19 cellular contexts compared by ENCODE assay signal in the genomic region with DNA sequence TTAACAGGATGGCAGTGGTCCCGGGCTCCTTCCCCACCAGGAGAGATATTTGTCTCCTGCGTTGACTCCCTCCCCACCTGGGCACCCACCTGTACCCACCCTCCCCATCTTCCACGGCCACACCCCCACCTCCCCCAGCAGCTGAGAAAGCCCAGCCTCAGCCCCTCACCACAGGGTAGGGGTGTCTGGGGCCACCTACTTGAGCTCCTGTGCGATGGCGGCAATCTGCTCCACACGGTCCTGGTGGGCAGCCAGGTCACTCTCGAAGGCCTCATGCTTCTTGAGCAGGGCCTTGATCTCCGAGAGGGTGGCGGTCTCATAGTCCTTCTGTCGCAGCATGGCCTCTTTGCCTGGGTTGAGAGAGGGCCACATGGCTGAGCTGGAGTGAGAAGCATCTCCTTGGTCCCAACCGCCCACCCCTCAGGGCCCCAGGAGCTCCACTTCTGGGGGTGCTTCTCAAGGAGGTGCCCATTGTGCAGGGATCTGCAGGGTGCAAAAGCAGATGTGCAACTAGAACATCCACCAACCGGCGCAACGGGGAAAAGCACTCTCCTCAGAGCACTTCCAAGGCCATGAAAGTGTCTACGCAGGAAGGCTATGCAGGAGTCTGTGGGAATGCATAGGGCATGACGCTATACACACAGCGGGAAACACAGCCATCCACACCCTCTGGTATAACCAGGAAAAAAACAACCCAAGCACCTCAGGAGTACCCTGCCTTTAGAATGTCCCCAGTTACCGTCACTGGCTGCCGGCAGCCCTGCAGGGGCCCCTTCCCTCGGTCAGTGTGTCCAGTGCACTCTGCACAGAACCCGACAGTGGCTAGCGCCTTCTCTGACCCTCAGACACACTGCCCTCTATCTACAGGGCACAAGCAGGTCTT.
DNase-seq lines count a peak whose midpoint lies in the region; ATAC-seq and TF ChIP-seq lines count a peak whose summit lies in the region.
"Had no signal": no experiment of that assay in that cellular context is flagged by ENCODE, and none has a peak within 500 bp of the region (broad histone marks: within the 10 kb centered on the region; RNA-seq: fewer than 3 reads in every experiment).

No MANE protein-coding gene starts in this region.

- TF ChIP-seq CTCF in PC-3 (conservative IDR thresholded peaks at IDR 0.05; ENCODE audit: low read depth, low read length) (no peak), mammary epithelial cell (conservative IDR thresholded peaks at IDR 0.05 in 1 of 2, IDR thresholded peaks at IDR 0.05 in 1 of 2; ENCODE audit: extremely low read depth in 1 of 2, insufficient read depth in 1 of 2, low read depth in 1 of 2, low read length in 2 of 2) (no peak), right lobe of liver (IDR thresholded peaks at IDR 0.05) (no peak), transverse colon (IDR thresholded peaks at IDR 0.05) (no peak)

- H3F3A ChIP-seq in PC-3 (ENCODE audit: low read length, unreplicated experiment), result peaks cover 9% of the 10 kb centered on the region

- WGBS in mammary epithelial cell (ENCODE audit: low coverage, missing lambda C conversion rate), result 98% methylated on average over 13 of the region's 22 CpGs
- 92% methylated on average over 5 of the region's 22 CpGs for WGBS in right lobe of liver (ENCODE audit: insufficient coverage, low coverage, low lambda C conversion rate, missing lambda C conversion rate)
- 92 to 100% methylated on average over 2 to 22 of the region's 22 CpGs for WGBS in transverse colon (ENCODE audit: low coverage in 1 of 2), 2 donors

- POLR2A ChIA-PET in PC-3 (lab: Charles Lee; ENCODE audit: unreplicated experiment), result interaction anchor here (0.5 kb wide), 2 partner anchors 92 to 93 kb away, joined by 4 to 27 read pairs; a partner anchor contains a TSS

- CTCF ChIA-PET in PC-3 (lab: Charles Lee), result interaction anchor here (0.6 kb wide), 1 partner anchor 841 kb away, joined by 12 read pairs; no protein-coding TSS in a partner anchor
- CTCF ChIA-PET in mammary epithelial cell (lab: Charles Lee; ENCODE audit: low non-redundant PET), result no interaction called here

- no peak for ATAC-seq in PC-3
- ATAC-seq in right lobe of liver, result no peak
- ATAC-seq in HG03439 (IDR thresholded peaks at IDR 0.05; ENCODE audit: unreplicated experiment), result no peak
- ATAC-seq in HG03175 (IDR thresholded peaks at IDR 0.05; ENCODE audit: unreplicated experiment), result no peak
- ATAC-seq: natural killer cell treated with Interleukin-12 subunit alpha and Interleukin-12 subunit beta and Interleukin-15 and Interleukin-18, amount 100 ng/mL, for 72 hours had no signal

- H3K27ac ChIP-seq in PC-3 (ENCODE audit: low read length) (peak overlapping the region; percentile 94), mammary epithelial cell (ENCODE audit: insufficient read depth, low read depth, low read length) (no peak overlapping the region), right lobe of liver (peak overlapping the region; percentile 65 to 77 (median 76)), transverse colon (peak overlapping the region; percentile 24 to 72 (median 51))
- H3K27ac ChIP-seq: BLaER1 treated with 17β-estradiol and CSF1 and Interleukin-3, amounts not matched to agents 10 nM and 100 nM; hepatocyte; SJSA1; spleen; thyroid gland had no signal

- dilution Hi-C loops in mammary epithelial cell (cut with HindIII; ENCODE audit: low sequenced_read_pairs), result no loop called here

- H3K36me3 ChIP-seq in PC-3 (ENCODE audit: low read depth, low read length), result peaks cover 79% of the 10 kb centered on the region
- peaks cover 56% of the 10 kb centered on the region for H3K36me3 ChIP-seq in mammary epithelial cell (ENCODE audit: insufficient read depth, low read length)
- H3K36me3 ChIP-seq in right lobe of liver, result peaks cover 14 to 59% (median 39%) of the 10 kb centered on the region in 4 donors
- H3K36me3 ChIP-seq in transverse colon, result peaks cover 0 to 64% (median 22%) of the 10 kb centered on the region in 4 donors

- no peaks in the 10 kb centered on the region for H3K9me2 ChIP-seq in PC-3 (replicated peaks; ENCODE audit: low read length)

- H3K4me2 ChIP-seq in PC-3 (ENCODE audit: low read length), result peak overlapping the region; percentile 57
- H3K4me2 ChIP-seq in mammary epithelial cell (ENCODE audit: insufficient read depth, low read depth, low read length), result peak overlapping the region; percentile 3
- H3K4me2 ChIP-seq: BLaER1 treated with 17β-estradiol and CSF1 and Interleukin-3, amounts not matched to agents 10 nM and 100 nM; hepatocyte had no signal

- intact Hi-C loops in PC-3 (cut with micrococcal nuclease), result no loop called here
- intact Hi-C loops in mammary epithelial cell (cut with micrococcal nuclease), result no loop called here
- intact Hi-C loops in right lobe of liver (cut with DNase I), result no loop called here
- intact Hi-C loops in transverse colon (cut with DNase I; ENCODE audit: low total_unique reads), result no loop called here

- no peaks in the 10 kb centered on the region for H3K79me2 ChIP-seq in PC-3 (ENCODE audit: low read length)
- H3K79me2 ChIP-seq in mammary epithelial cell (ENCODE audit: insufficient read depth, low read length), result peaks cover 78% of the 10 kb centered on the region
- H3K79me2 ChIP-seq: hepatocyte had no signal

- in situ Hi-C loops in mammary epithelial cell (cut with MboI; ENCODE audit: low sequenced_read_pairs in 2 of 2) (no loop called here), transverse colon (cut with MboI; ENCODE audit: low pct_ligation_motif_present in 1 of 4, low pct_unique_long_range_greater_than_20kb in 1 of 4, low sequenced_read_pairs in 3 of 4) (no loop called here)

- no peak for TF ChIP-seq EP300 in transverse colon (IDR thresholded peaks at IDR 0.05; ENCODE audit: low read depth)

- BruUV-seq in PC-3 (replicated peaks; lab: Mats Ljungman, UMichigan) (no TSS peak), mammary epithelial cell (replicated peaks; lab: Mats Ljungman, UMichigan) (no TSS peak)

- H4K20me1 ChIP-seq in PC-3 (ENCODE audit: low read length) (0 out of 2 replicates have a peak, but pooled peaks cover 3% of the 10 kb centered on the region), mammary epithelial cell (ENCODE audit: insufficient read depth, low read length) (no peaks in the 10 kb centered on the region)

- no peak for DNase-seq in PC-3
- no peak for DNase-seq in mammary epithelial cell
- DNase-seq in right lobe of liver, result no peak
- no peak for DNase-seq in transverse colon
- no peak for DNase-seq in stimulated activated CD4-positive, alpha-beta T cell treated with anti-CD3 and anti-CD28 coated beads, Interleukin-2, amount 100 ng/mL, for 48 hours
- DNase-seq: activated CD4-positive, alpha-beta T cell treated with anti-CD3 and anti-CD28 coated beads, Interleukin-2, amount 50 U/mL, for 48 hours; activated naive CD4-positive, alpha-beta T cell treated with Interleukin-2 at 50 U/mL for 16 hours; anterior cingulate cortex; foreskin fibroblast; NCI-H1417 treated with DMSO at 0.1 percent for 48 hours; spleen; stimulated activated CD8-positive, alpha-beta memory T cell treated with anti-CD3 and anti-CD28 coated beads, Interleukin-4, amount 100 ng/mL, for 48 hours; thyroid gland had no signal

- H3K4me1 ChIP-seq in PC-3 (ENCODE audit: insufficient read depth, low read length) (peaks cover 25% of the 10 kb centered on the region), mammary epithelial cell (ENCODE audit: insufficient read depth, low read length) (peaks cover 49% of the 10 kb centered on the region), right lobe of liver (peaks cover 0 to 15% (median 6%) of the 10 kb centered on the region in 4 donors), transverse colon (peaks cover 4 to 11% (median 8%) of the 10 kb centered on the region in 4 donors)
- H3K4me1 ChIP-seq: BLaER1 treated with 17β-estradiol and CSF1 and Interleukin-3, amounts not matched to agents 10 nM and 100 nM; SJSA1; spleen; thyroid gland had no signal

- H2AFZ ChIP-seq in PC-3 (ENCODE audit: low read length) (no peak overlapping the region), mammary epithelial cell (ENCODE audit: low read depth, low read length) (no peak overlapping the region)
- H2AFZ ChIP-seq: hepatocyte had no signal

- H3K27me3 ChIP-seq in PC-3 (ENCODE audit: low read length) (no peaks in the 10 kb centered on the region), mammary epithelial cell (ENCODE audit: insufficient read depth, low read length) (no peaks in the 10 kb centered on the region), right lobe of liver (no peaks in the 10 kb centered on the region), transverse colon (no peaks in the 10 kb centered on the region)
- H3K27me3 ChIP-seq: BLaER1 treated with 17β-estradiol and CSF1 and Interleukin-3, amounts not matched to agents 10 nM and 100 nM; hepatocyte; SJSA1; spleen; thyroid gland had no signal

- no peak for TF ChIP-seq POLR2A in right lobe of liver (IDR thresholded peaks at IDR 0.05)
- TF ChIP-seq POLR2A in transverse colon (IDR thresholded peaks at IDR 0.05), result no peak

- H3K9ac ChIP-seq in PC-3 (ENCODE audit: low read length) (peak overlapping the region; percentile 54), mammary epithelial cell (ENCODE audit: insufficient read depth, low read length) (no peak overlapping the region)
- H3K9ac ChIP-seq: BLaER1 treated with 17β-estradiol and CSF1 and Interleukin-3, amounts not matched to agents 10 nM and 100 nM had no signal

- H3K4me3 ChIP-seq in PC-3 (ENCODE audit: low read length) (no peak overlapping the region), mammary epithelial cell (replicated peaks in 1 of 3; ENCODE audit: insufficient read depth in 1 of 3, low read depth in 2 of 3, low read length in 3 of 3) (no peak overlapping the region), right lobe of liver (no peak overlapping the region), transverse colon (no peak overlapping the region)
- H3K4me3 ChIP-seq: BLaER1 treated with 17β-estradiol and CSF1 and Interleukin-3, amounts not matched to agents 10 nM and 100 nM; hepatocyte; SJSA1; spleen; thyroid gland had no signal

- no peaks in the 10 kb centered on the region for H3K9me3 ChIP-seq in PC-3 (ENCODE audit: low read length)
- no peaks in the 10 kb centered on the region for H3K9me3 ChIP-seq in mammary epithelial cell (replicated peaks; ENCODE audit: insufficient read depth, low read length)
- H3K9me3 ChIP-seq in right lobe of liver, result no peaks in the 10 kb centered on the region
- H3K9me3 ChIP-seq in transverse colon, result no peaks in the 10 kb centered on the region
- H3K9me3 ChIP-seq: BLaER1 treated with 17β-estradiol and CSF1 and Interleukin-3, amounts not matched to agents 10 nM and 100 nM; SJSA1; spleen; thyroid gland had no signal
